ENCODE assay signal across 17 cellular contexts in the genomic region with DNA sequence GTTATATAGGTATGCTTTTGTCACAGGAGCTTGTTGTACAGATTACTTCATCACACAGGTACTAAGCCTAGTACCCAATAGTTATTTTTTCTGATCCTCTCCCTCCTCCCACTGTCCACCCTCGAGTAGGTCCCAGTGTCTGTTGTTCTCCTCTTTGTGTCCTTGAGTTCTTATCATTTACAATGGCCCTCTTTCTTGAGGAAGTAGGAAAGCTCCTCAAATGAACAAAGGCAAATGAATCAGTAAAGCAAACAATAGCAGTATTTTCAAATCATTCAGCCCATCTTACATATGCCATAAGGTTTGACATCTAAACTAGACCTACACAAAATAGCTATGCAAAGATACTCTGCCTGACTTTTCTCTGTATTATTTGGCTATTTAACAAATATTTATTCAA.
DNase-seq lines count a peak whose midpoint lies in the region; ATAC-seq and TF ChIP-seq lines count a peak whose summit lies in the region.
"Had no signal": no experiment of that assay in that cellular context is flagged by ENCODE, and none has a peak within 500 bp of the region (broad histone marks: within the 10 kb centered on the region; RNA-seq: fewer than 3 reads in every experiment).

No MANE protein-coding gene starts in this region.

- H2BK20ac ChIP-seq in IMR-90 (ENCODE audit: low read depth, low read length) = no peak overlapping the region

- TF ChIP-seq EP300 in esophagus muscularis mucosa (IDR thresholded peaks at IDR 0.05) = no peak

- H3K27ac ChIP-seq in heart left ventricle = peak overlapping the region in 10 of 12 donors; percentile 51 to 88 (median 74)
- no peak overlapping the region for H3K27ac ChIP-seq in IMR-90 (ENCODE audit: insufficient read depth, low read length)
- peak overlapping the region in 3 of 4 donors; percentile 66 to 68 (median 67) for H3K27ac ChIP-seq in esophagus muscularis mucosa (replicated peaks in 1 of 4)
- no peak overlapping the region for H3K27ac ChIP-seq in endodermal cell (ENCODE audit: low read depth, low read length)

- 0 out of 2 replicates have a peak overlapping the region, but pooled peaks have one; percentile 18 for H3K14ac ChIP-seq in IMR-90 (replicated peaks; ENCODE audit: low read depth, low read length)

- no peak overlapping the region for H3K18ac ChIP-seq in IMR-90 (ENCODE audit: low read depth, low read length)

- no peak for TF ChIP-seq CTCF in heart left ventricle (IDR thresholded peaks at IDR 0.05)
- TF ChIP-seq CTCF in IMR-90 (conservative IDR thresholded peaks at IDR 0.05; ENCODE audit: low read depth, low read length) = no peak
- no peak for TF ChIP-seq CTCF in esophagus muscularis mucosa (IDR thresholded peaks at IDR 0.05)
- no peak for TF ChIP-seq CTCF in neural crest cell (conservative IDR thresholded peaks at IDR 0.05)
- TF ChIP-seq CTCF in endodermal cell (conservative IDR thresholded peaks at IDR 0.05) = no peak

- H2BK15ac ChIP-seq in IMR-90 (ENCODE audit: low read depth, low read length) = no peak overlapping the region

- H3K9me1 ChIP-seq in IMR-90 (ENCODE audit: insufficient read depth, low read length) = peaks cover 8% of the 10 kb centered on the region

- H3K9me3 ChIP-seq in heart left ventricle (peaks cover 0 to 3% (median 0%) of the 10 kb centered on the region in 12 donors), IMR-90 (ENCODE audit: control insufficient read depth, insufficient read depth, low read length) (no peaks in the 10 kb centered on the region), esophagus muscularis mucosa (no peaks in the 10 kb centered on the region), endodermal cell (ENCODE audit: control insufficient read depth, low read length) (peaks cover 6% of the 10 kb centered on the region)

- H3K4me1 ChIP-seq in heart left ventricle = peaks cover 0 to 34% (median 7%) of the 10 kb centered on the region in 12 donors
- peaks cover 12% of the 10 kb centered on the region for H3K4me1 ChIP-seq in IMR-90 (ENCODE audit: control insufficient read depth, insufficient read depth, low read length)
- H3K4me1 ChIP-seq in esophagus muscularis mucosa = peaks cover 7 to 49% (median 37%) of the 10 kb centered on the region in 4 donors
- no peaks in the 10 kb centered on the region for H3K4me1 ChIP-seq in endodermal cell (ENCODE audit: control insufficient read depth, insufficient read depth, low read length)

- H3K4me3 Mint-ChIP-seq in neural crest cell (no peak overlapping the region), endodermal cell (no peak overlapping the region)
- no peak overlapping the region for H3K4me3 Mint-ChIP-seq in stimulated activated effector memory CD8-positive, alpha-beta T cell treated with anti-CD3 and anti-CD28 coated beads, Interleukin-12 subunit alpha, Interleukin-12 subunit beta, amount 100 ng/mL, for 72 hours
- H3K4me3 Mint-ChIP-seq: B cell; CD4-positive, alpha-beta T cell; HFFc6 had no signal

- H3K36me3 ChIP-seq in heart left ventricle = peaks cover 0 to 4% (median 0%) of the 10 kb centered on the region in 9 donors
- no peaks in the 10 kb centered on the region for H3K36me3 ChIP-seq in IMR-90 (ENCODE audit: control insufficient read depth, insufficient read depth, low read length)
- no peaks in the 10 kb centered on the region for H3K36me3 ChIP-seq in esophagus muscularis mucosa
- no peaks in the 10 kb centered on the region for H3K36me3 ChIP-seq in endodermal cell (ENCODE audit: control insufficient read depth, insufficient read depth, low read length)

- no peak overlapping the region for H3K56ac ChIP-seq in IMR-90 (ENCODE audit: extremely low read depth, insufficient read depth, low read length)

- H3K27ac Mint-ChIP-seq in neural crest cell (ENCODE audit: unreplicated experiment) (peak overlapping the region; percentile 47), endodermal cell (no peak overlapping the region)
- no peak overlapping the region for H3K27ac Mint-ChIP-seq in stimulated activated effector memory CD8-positive, alpha-beta T cell treated with anti-CD3 and anti-CD28 coated beads, Interleukin-12 subunit alpha, Interleukin-12 subunit beta, amount 100 ng/mL, for 72 hours
- H3K27ac Mint-ChIP-seq: B cell; CD4-positive, alpha-beta T cell; HFFc6 had no signal

- H3K9ac ChIP-seq in IMR-90 (ENCODE audit: low read depth, low read length) (no peak overlapping the region), endodermal cell (ENCODE audit: extremely low read depth, low read length, poor library complexity, severe bottlenecking) (no peak overlapping the region)

- DNase-seq in heart left ventricle (no peak), Right ventricle myocardium superior (no peak), IMR-90 (no peak), esophagus muscularis mucosa (ENCODE audit: extremely low spot score) (no peak), neural crest cell (ENCODE audit: low read depth, low spot score) (no peak), mucosa of gallbladder (ENCODE audit: low spot score) (no peak), endodermal cell (no peak)
- DNase-seq in stimulated activated effector memory CD8-positive, alpha-beta T cell treated with anti-CD3 and anti-CD28 coated beads, Interleukin-12 subunit alpha, Interleukin-12 subunit beta, amount 100 ng/mL, for 72 hours (ENCODE audit: low spot score in 2 of 2) = no peak
- DNase-seq: 8988T; C1 segment of cervical spinal cord; Calu3; CD4-positive, alpha-beta T cell; DMS 273 treated with DMSO at 0.1 percent for 48 hours; HCEC 1CT; HFFc6 had no signal

- in situ Hi-C loops in IMR-90 (cut with MboI; ENCODE audit: low sequenced_read_pairs) = no loop called here

- POLR2A ChIA-PET in IMR-90 (lab: Charles Lee; ENCODE audit: unreplicated experiment) = no interaction called here

- H2AK5ac ChIP-seq in IMR-90 (ENCODE audit: low read depth, low read length) = no peak overlapping the region

- dilution Hi-C loops in IMR-90 (cut with HindIII; ENCODE audit: low sequenced_read_pairs, unreplicated experiment) = no loop called here

- H3K27me3 ChIP-seq in heart left ventricle (no peaks in the 10 kb centered on the region), IMR-90 (ENCODE audit: control insufficient read depth, insufficient read depth, low read length) (no peaks in the 10 kb centered on the region), esophagus muscularis mucosa (no peaks in the 10 kb centered on the region), endodermal cell (ENCODE audit: control insufficient read depth, insufficient read depth, low read length, poor library complexity, severe bottlenecking) (peaks cover 2% of the 10 kb centered on the region)

- no TSS peak for BruUV-seq in IMR-90 (replicated peaks; lab: Mats Ljungman, UMichigan)

- H3K4ac ChIP-seq in IMR-90 (ENCODE audit: low read depth, low read length) = no peak overlapping the region

- H3K36me3 Mint-ChIP-seq in neural crest cell (ENCODE audit: low read depth) (peaks cover 13% of the 10 kb centered on the region), endodermal cell (ENCODE audit: low read depth) (peaks cover 1% of the 10 kb centered on the region)
- no peaks in the 10 kb centered on the region for H3K36me3 Mint-ChIP-seq in stimulated activated effector memory CD8-positive, alpha-beta T cell treated with anti-CD3 and anti-CD28 coated beads, Interleukin-12 subunit alpha, Interleukin-12 subunit beta, amount 100 ng/mL, for 72 hours

- 9 to 18% (median 12%) methylated on average over 1 of the region's 1 CpG for WGBS in heart left ventricle, 4 donors
- WGBS in IMR-90 (ENCODE audit: extremely low coverage in 2 of 2, insufficient read length in 1 of 2), 2 experiments = no CpG with 5 or more reads among the region's 1 CpG
- 50% methylated on average over 1 of the region's 1 CpG for WGBS in esophagus muscularis mucosa
- WGBS in endodermal cell (ENCODE audit: insufficient coverage in 1 of 2, insufficient read length in 1 of 2), 2 experiments = 71 to 80% methylated on average over 1 of the region's 1 CpG

- peak overlapping the region; percentile 42; the same call in 1 of the 2 replicates for H2BK120ac ChIP-seq in IMR-90 (ENCODE audit: low read depth, low read length)

- peaks cover 11% of the 10 kb centered on the region for H3K4me1 Mint-ChIP-seq in neural crest cell
- peaks cover 16% of the 10 kb centered on the region for H3K4me1 Mint-ChIP-seq in endodermal cell
- H3K4me1 Mint-ChIP-seq in stimulated activated effector memory CD8-positive, alpha-beta T cell treated with anti-CD3 and anti-CD28 coated beads, Interleukin-12 subunit alpha, Interleukin-12 subunit beta, amount 100 ng/mL, for 72 hours = peaks cover 7% of the 10 kb centered on the region
- H3K4me1 Mint-ChIP-seq: B cell had no signal

- no peak overlapping the region for H2AFZ ChIP-seq in IMR-90 (replicated peaks; ENCODE audit: low read length, poor library complexity)

- peaks cover 0 to 6% of the 10 kb centered on the region in 2 experiments; a peak in 1 of 4 replicates for H3K79me1 ChIP-seq in IMR-90 (ENCODE audit: low read depth in 1 of 2, low read length in 2 of 2)

- no peak for TF ChIP-seq POLR2A in heart left ventricle (IDR thresholded peaks at IDR 0.05)
- TF ChIP-seq POLR2A in IMR-90 (IDR thresholded peaks at IDR 0.05; ENCODE audit: low read depth, low read length) = no peak
- TF ChIP-seq POLR2A in esophagus muscularis mucosa (IDR thresholded peaks at IDR 0.05; ENCODE audit: low read depth) = no peak

- CTCF ChIA-PET in IMR-90 (lab: Yijun Ruan, JAX) = no interaction called here

- no peak overlapping the region for H2BK5ac ChIP-seq in IMR-90 (ENCODE audit: low read depth, low read length, poor library complexity, severe bottlenecking)

- peaks cover 6% of the 10 kb centered on the region for H3K9me3 Mint-ChIP-seq in neural crest cell
- no peaks in the 10 kb centered on the region for H3K9me3 Mint-ChIP-seq in endodermal cell
- peaks cover 2% of the 10 kb centered on the region for H3K9me3 Mint-ChIP-seq in stimulated activated effector memory CD8-positive, alpha-beta T cell treated with anti-CD3 and anti-CD28 coated beads, Interleukin-12 subunit alpha, Interleukin-12 subunit beta, amount 100 ng/mL, for 72 hours
- H3K9me3 Mint-ChIP-seq: CD4-positive, alpha-beta T cell; HFFc6 had no signal

- peak overlapping the region; percentile 48; the same call in 1 of the 2 replicates for H4K5ac ChIP-seq in IMR-90 (ENCODE audit: low read depth, low read length)

- H2AK9ac ChIP-seq in IMR-90 (replicated peaks; ENCODE audit: low read depth, low read length, poor library complexity) = no peak overlapping the region

- no peak overlapping the region for H3K4me2 ChIP-seq in IMR-90 (ENCODE audit: low read depth, low read length)

- H3K4me3 ChIP-seq in heart left ventricle (no peak overlapping the region), IMR-90 (ENCODE audit: insufficient read depth, low read depth, low read length) (no peak overlapping the region), esophagus muscularis mucosa (no peak overlapping the region), endodermal cell (ENCODE audit: low read length) (no peak overlapping the region)
- H3K4me3 ChIP-seq: GM12878 had no signal

- no peaks in the 10 kb centered on the region for H4K20me1 ChIP-seq in IMR-90 (ENCODE audit: insufficient read depth, low read length)

- peak overlapping the region in 1 of 2 experiments; percentile 47; a peak in 1 of 4 replicates for H4K8ac ChIP-seq in IMR-90 (ENCODE audit: low read depth in 2 of 2, low read length in 2 of 2)

- H3K27me3 Mint-ChIP-seq in neural crest cell (ENCODE audit: low read depth) (no peaks in the 10 kb centered on the region), endodermal cell (ENCODE audit: insufficient read depth) (no peaks in the 10 kb centered on the region)
- H3K27me3 Mint-ChIP-seq: B cell; CD4-positive, alpha-beta T cell had no signal

- TF ChIP-seq RAD21 in IMR-90 (IDR thresholded peaks at IDR 0.05; ENCODE audit: low read length) = no peak

- H3K23ac ChIP-seq in IMR-90 (ENCODE audit: low read depth, low read length) = no peak overlapping the region

- peak overlapping the region; percentile 47; the same call in 1 of the 2 replicates for H4K91ac ChIP-seq in IMR-90 (ENCODE audit: insufficient read depth, low read depth, low read length)

- no peak for ATAC-seq in heart left ventricle
- ATAC-seq in Right ventricle myocardium superior (ENCODE audit: poor library complexity) = no peak
- ATAC-seq in IMR-90 (ENCODE audit: low read depth) = no peak
- no peak for ATAC-seq in stimulated activated effector memory CD8-positive, alpha-beta T cell treated with anti-CD3 and anti-CD28 coated beads, Interleukin-12 subunit alpha, Interleukin-12 subunit beta, amount 100 ng/mL, for 72 hours
- ATAC-seq: GM12878 had no signal

- intact Hi-C loops in heart left ventricle (cut with DNase I) = no loop called here
- intact Hi-C loops in Right ventricle myocardium superior (cut with DNase I) = no loop called here
- intact Hi-C loops in IMR-90 (cut with micrococcal nuclease) = no loop called here
- intact Hi-C loops in esophagus muscularis mucosa (cut with DNase I) = loop anchor here (10.0 kb wide), 1 partner anchor 196 kb away; no protein-coding TSS in a partner anchor

Comparison
In these comparisons a context has a peak if more than half of its experiments do, and no peak if none do; other contexts are left out.
1. H3K27ac ChIP-seq: peak in heart left ventricle (10 of 12) and esophagus muscularis mucosa (3 of 4); none in IMR-90 (single experiment) and endodermal cell (single experiment).